20 cellular contexts compared by ENCODE assay signal in genomic region chr1:16434501-16434900, GRCh38. TPM values are rescaled to one million over a fixed set of nuclear protein-coding genes. Genes with fewer than 3 reads are reported as not detected.
DNase-seq lines count a peak whose midpoint lies in the region; ATAC-seq and TF ChIP-seq lines count a peak whose summit lies in the region.
"Had no signal": no experiment of that assay in that cellular context is flagged by ENCODE, and none has a peak within 500 bp of the region (broad histone marks: within the 10 kb centered on the region; RNA-seq: fewer than 3 reads in every experiment).

No MANE protein-coding gene starts in this region.

- WGBS in sigmoid colon, 2 donors, result 75 to 76% methylated on average over 2 of the region's 2 CpGs

- CTCF ChIA-PET in activated CD4-positive, alpha-beta memory T cell treated with anti-CD3 and anti-CD28 coated beads for 36 hours (lab: Charles Lee), result no interaction called here
- CTCF ChIA-PET in activated CD4-positive, alpha-beta memory T cell treated with anti-CD3 and anti-CD28 coated beads, Interleukin-2, amount 10 ng/mL, durations not matched to agents 7 days and 5 days (lab: Charles Lee), result no interaction called here

- peaks cover 3% of the 10 kb centered on the region for H3K4me1 Mint-ChIP-seq in activated CD4-positive, alpha-beta memory T cell treated with anti-CD3 and anti-CD28 coated beads for 36 hours (ENCODE audit: low read depth)
- H3K4me1 Mint-ChIP-seq in activated CD4-positive, alpha-beta memory T cell treated with anti-CD3 and anti-CD28 coated beads, Interleukin-2, amount 10 ng/mL, durations not matched to agents 7 days and 5 days, result peaks cover 5% of the 10 kb centered on the region
- H3K4me1 Mint-ChIP-seq in HFFc6 (ENCODE audit: low read depth), result no peaks in the 10 kb centered on the region

- peaks cover 0 to 8% (median 0%) of the 10 kb centered on the region in 3 donors for H3K27me3 ChIP-seq in sigmoid colon
- H3K27me3 ChIP-seq: BLaER1 treated with 17β-estradiol and CSF1 and Interleukin-3, amounts not matched to agents 10 nM and 100 nM had no signal

- no peaks in the 10 kb centered on the region for H3K9me3 ChIP-seq in sigmoid colon
- H3K9me3 ChIP-seq: BLaER1 treated with 17β-estradiol and CSF1 and Interleukin-3, amounts not matched to agents 10 nM and 100 nM had no signal

- no peaks in the 10 kb centered on the region for H3K9me3 Mint-ChIP-seq in activated CD4-positive, alpha-beta memory T cell treated with anti-CD3 and anti-CD28 coated beads for 36 hours
- H3K9me3 Mint-ChIP-seq in activated CD4-positive, alpha-beta memory T cell treated with anti-CD3 and anti-CD28 coated beads, Interleukin-2, amount 10 ng/mL, durations not matched to agents 7 days and 5 days, result no peaks in the 10 kb centered on the region
- no peaks in the 10 kb centered on the region for H3K9me3 Mint-ChIP-seq in HFFc6
- H3K9me3 Mint-ChIP-seq: CD8-positive, alpha-beta memory T cell had no signal

- TF ChIP-seq CTCF in GM12865 (IDR thresholded peaks at IDR 0.05; ENCODE audit: insufficient read depth, low read depth, low read length, missing control alignments) (no peak), HFFc6 (IDR thresholded peaks at IDR 0.05) (no peak), choroid plexus epithelial cell (conservative IDR thresholded peaks at IDR 0.05; ENCODE audit: low read depth, low read length) (no peak), sigmoid colon (IDR thresholded peaks at IDR 0.05) (no peak)

- H3K36me3 Mint-ChIP-seq in activated CD4-positive, alpha-beta memory T cell treated with anti-CD3 and anti-CD28 coated beads for 36 hours, result no peaks in the 10 kb centered on the region
- H3K36me3 Mint-ChIP-seq in activated CD4-positive, alpha-beta memory T cell treated with anti-CD3 and anti-CD28 coated beads, Interleukin-2, amount 10 ng/mL, durations not matched to agents 7 days and 5 days (ENCODE audit: low read depth), result no peaks in the 10 kb centered on the region
- H3K36me3 Mint-ChIP-seq in HFFc6 (ENCODE audit: low read depth), result no peaks in the 10 kb centered on the region
- H3K36me3 Mint-ChIP-seq: CD8-positive, alpha-beta memory T cell had no signal

- peak; percentile 27 for DNase-seq in activated CD4-positive, alpha-beta memory T cell treated with anti-CD3 and anti-CD28 coated beads for 36 hours
- no peak for DNase-seq in activated CD4-positive, alpha-beta memory T cell treated with anti-CD3 and anti-CD28 coated beads, Interleukin-2, amount 10 ng/mL, durations not matched to agents 7 days and 5 days
- DNase-seq in GM12865 (ENCODE audit: low read depth) (peak; percentile 22), HFFc6 (peak; percentile 12), choroid plexus epithelial cell (ENCODE audit: low read depth) (peak; percentile 41), sigmoid colon (no peak), left ventricle myocardium superior (no peak)
- DNase-seq: CD8-positive, alpha-beta memory T cell; DMS79; NCI-H1092 treated with DMSO at 0.1 percent for 48 hours; NCI-H146; NCI-H2029 treated with DMSO at 0.1 percent for 48 hours had no signal

- H3K36me3 ChIP-seq in sigmoid colon, result no peaks in the 10 kb centered on the region
- H3K36me3 ChIP-seq: BLaER1 treated with 17β-estradiol and CSF1 and Interleukin-3, amounts not matched to agents 10 nM and 100 nM had no signal

- H3K4me3 Mint-ChIP-seq in activated CD4-positive, alpha-beta memory T cell treated with anti-CD3 and anti-CD28 coated beads for 36 hours, result no peak overlapping the region
- H3K4me3 Mint-ChIP-seq in activated CD4-positive, alpha-beta memory T cell treated with anti-CD3 and anti-CD28 coated beads, Interleukin-2, amount 10 ng/mL, durations not matched to agents 7 days and 5 days, result no peak overlapping the region
- H3K4me3 Mint-ChIP-seq in HFFc6, result no peak overlapping the region
- H3K4me3 Mint-ChIP-seq: CD8-positive, alpha-beta memory T cell had no signal

- intact Hi-C loops in activated CD4-positive, alpha-beta memory T cell treated with anti-CD3 and anti-CD28 coated beads for 36 hours (cut with micrococcal nuclease), result no loop called here
- intact Hi-C loops in sigmoid colon (cut with DNase I), result no loop called here
- intact Hi-C loops in left ventricle myocardium superior (cut with micrococcal nuclease), result no loop called here

- H3K4me3 ChIP-seq in GM12865 (ENCODE audit: low read depth, low read length), result no peak overlapping the region
- H3K4me3 ChIP-seq in choroid plexus epithelial cell (ENCODE audit: low read depth, low read length), result no peak overlapping the region
- H3K4me3 ChIP-seq in sigmoid colon, result no peak overlapping the region
- H3K4me3 ChIP-seq: BLaER1 treated with 17β-estradiol and CSF1 and Interleukin-3, amounts not matched to agents 10 nM and 100 nM had no signal

- H3K27ac ChIP-seq in sigmoid colon, result no peak overlapping the region
- H3K27ac ChIP-seq: BLaER1 treated with 17β-estradiol and CSF1 and Interleukin-3, amounts not matched to agents 10 nM and 100 nM had no signal

- no peaks in the 10 kb centered on the region for H3K4me1 ChIP-seq in sigmoid colon

- no peak for TF ChIP-seq POLR2A in sigmoid colon (IDR thresholded peaks at IDR 0.05)

- H3K27ac Mint-ChIP-seq in activated CD4-positive, alpha-beta memory T cell treated with anti-CD3 and anti-CD28 coated beads for 36 hours, result no peak overlapping the region
- H3K27ac Mint-ChIP-seq in activated CD4-positive, alpha-beta memory T cell treated with anti-CD3 and anti-CD28 coated beads, Interleukin-2, amount 10 ng/mL, durations not matched to agents 7 days and 5 days, result no peak overlapping the region
- H3K27ac Mint-ChIP-seq in HFFc6, result no peak overlapping the region
- H3K27ac Mint-ChIP-seq: CD8-positive, alpha-beta memory T cell had no signal

- POLR2A ChIA-PET in activated CD4-positive, alpha-beta memory T cell treated with anti-CD3 and anti-CD28 coated beads for 36 hours (lab: Charles Lee), result no interaction called here
- POLR2A ChIA-PET in activated CD4-positive, alpha-beta memory T cell treated with anti-CD3 and anti-CD28 coated beads, Interleukin-2, amount 10 ng/mL, durations not matched to agents 7 days and 5 days (lab: Charles Lee), result interaction anchor here (1.3 kb wide), 1 partner anchor 44 kb away, joined by 3 read pairs; no protein-coding TSS in a partner anchor

- no peak for ATAC-seq in left ventricle myocardium superior
- no peak for ATAC-seq in HG02884 (IDR thresholded peaks at IDR 0.05; ENCODE audit: unreplicated experiment)
- ATAC-seq: HepG2, Panc1, Right ventricle myocardium inferior had no signal

- no peaks in the 10 kb centered on the region for H3K27me3 Mint-ChIP-seq in activated CD4-positive, alpha-beta memory T cell treated with anti-CD3 and anti-CD28 coated beads for 36 hours
- peaks cover 18% of the 10 kb centered on the region for H3K27me3 Mint-ChIP-seq in activated CD4-positive, alpha-beta memory T cell treated with anti-CD3 and anti-CD28 coated beads, Interleukin-2, amount 10 ng/mL, durations not matched to agents 7 days and 5 days
- H3K27me3 Mint-ChIP-seq in HFFc6 (ENCODE audit: insufficient read depth), result peaks cover 12% of the 10 kb centered on the region

- no peak for TF ChIP-seq EP300 in sigmoid colon (IDR thresholded peaks at IDR 0.05)

RNA-seq across cellular contexts. Expression of gene SPATA21, which starts 2.7 kb away (rescaled TPM):
- not detected for total RNA-seq in activated CD4-positive, alpha-beta memory T cell treated with anti-CD3 and anti-CD28 coated beads for 36 hours
- total RNA-seq in activated CD4-positive, alpha-beta memory T cell treated with anti-CD3 and anti-CD28 coated beads, Interleukin-2, amount 10 ng/mL, durations not matched to agents 7 days and 5 days, result under 1 TPM in 1 of 2 experiments, not detected in 1; 0.05 TPM
- under 1 TPM in 1 of 6 experiments, not detected in 5; 0.07 TPM for total RNA-seq in HFFc6 (2021; fragmentation: NEBNext Ultra II Directional; extraction: Animal tissue kit (Norgen Biotek cat#: 25700))
- not detected for total RNA-seq in sigmoid colon
- polyA plus RNA-seq in sigmoid colon, result under 1 TPM; under 0.01 to 0.23 (median 0.17) TPM
- total RNA-seq in left ventricle myocardium superior, result not detected
- total RNA-seq: CD8-positive, alpha-beta memory T cell; H4; MCF 10A; NCI-H460; Right ventricle myocardium inferior had no signal
- polyA plus RNA-seq: CD8-positive, alpha-beta memory T cell had no signal

RNA-seq across cellular contexts. Expression of gene NECAP2, which starts 6.0 kb away (rescaled TPM):
- 10 to 100 TPM; 76.4 to 82.0 TPM for total RNA-seq in activated CD4-positive, alpha-beta memory T cell treated with anti-CD3 and anti-CD28 coated beads for 36 hours
- total RNA-seq in activated CD4-positive, alpha-beta memory T cell treated with anti-CD3 and anti-CD28 coated beads, Interleukin-2, amount 10 ng/mL, durations not matched to agents 7 days and 5 days, result 100 to 1,000 TPM; 123 to 132 TPM
- total RNA-seq in HFFc6 (2021; fragmentation: NEBNext Ultra II Directional; extraction: Animal tissue kit (Norgen Biotek cat#: 25700)), result 10 to 100 TPM; 55.6 to 73.1 (median 62.8) TPM
- total RNA-seq in sigmoid colon (10 to 100 TPM; 22.8 to 38.0 (median 31.2) TPM), left ventricle myocardium superior (13.7 TPM)
- 10 to 100 TPM; 54.7 to 59.2 (median 59.1) TPM for polyA plus RNA-seq in sigmoid colon

Comparison
In these comparisons a context has a peak if more than half of its experiments do, and no peak if none do; other contexts are left out.
1. DNase-seq: peak in activated CD4-positive, alpha-beta memory T cell treated with anti-CD3 and anti-CD28 coated beads for 36 hours (single experiment), GM12865 (single experiment), HFFc6 (single experiment) and choroid plexus epithelial cell (single experiment); none in activated CD4-positive, alpha-beta memory T cell treated with anti-CD3 and anti-CD28 coated beads, Interleukin-2, amount 10 ng/mL, durations not matched to agents 7 days and 5 days (single experiment), sigmoid colon (single experiment) and left ventricle myocardium superior (single experiment).